ENCODE assay signal across 10 cellular contexts in the genomic region with DNA sequence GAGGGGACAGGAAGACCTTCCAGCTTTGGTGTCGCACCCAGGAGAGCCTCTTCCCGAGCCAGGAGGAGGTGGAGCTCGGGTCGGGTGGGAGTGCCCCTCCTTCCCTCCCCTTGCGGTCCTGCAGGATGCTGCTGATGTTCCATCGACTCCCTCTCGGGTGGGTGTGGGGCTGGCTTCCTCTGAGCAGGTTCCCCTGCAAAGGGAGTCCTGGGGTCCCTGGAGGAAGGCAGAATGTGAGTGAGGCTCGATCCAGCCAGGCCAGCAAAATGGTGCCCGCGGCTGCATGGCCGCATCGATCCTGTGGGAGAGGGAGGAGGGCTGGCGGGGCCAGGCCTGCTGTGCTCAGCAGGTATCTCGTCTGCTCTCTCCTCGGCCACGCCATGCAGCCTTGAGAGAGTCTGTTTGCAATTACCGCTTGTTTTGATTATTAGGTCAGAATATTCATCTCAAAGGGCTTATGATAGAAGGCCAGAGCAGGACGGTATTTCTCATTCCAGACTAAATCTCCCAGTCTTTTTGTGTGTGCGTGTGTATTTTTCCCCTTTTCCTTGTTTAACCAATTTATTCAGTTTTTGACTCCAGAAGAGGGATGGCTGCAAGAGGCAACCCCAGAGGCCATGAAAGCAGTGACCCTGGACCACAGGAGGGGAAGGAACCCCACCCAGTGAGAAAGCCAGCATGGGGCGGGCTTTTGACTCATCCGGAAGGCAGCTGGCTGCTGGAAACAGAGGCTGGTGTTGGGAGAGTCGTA.
DNase-seq lines count a peak whose midpoint lies in the region; ATAC-seq and TF ChIP-seq lines count a peak whose summit lies in the region.
"Had no signal": no experiment of that assay in that cellular context is flagged by ENCODE, and none has a peak within 500 bp of the region (broad histone marks: within the 10 kb centered on the region; RNA-seq: fewer than 3 reads in every experiment).

No MANE protein-coding gene starts in this region.

- no peak overlapping the region for H3K4me3 Mint-ChIP-seq in activated T-cell treated with anti-CD3 and anti-CD28 coated beads, Interleukin-2, amount 50 U/mL, for 4 hours
- no peak overlapping the region for H3K4me3 Mint-ChIP-seq in naive thymus-derived CD8-positive, alpha-beta T cell

- H3K36me3 ChIP-seq in adrenal gland (replicated peaks in 1 of 2) (no peaks in the 10 kb centered on the region), right atrium auricular region (no peaks in the 10 kb centered on the region), tibial artery (no peaks in the 10 kb centered on the region)

- no peak for ATAC-seq in activated T-cell treated with anti-CD3 and anti-CD28 coated beads, Interleukin-2, amount 50 U/mL, for 4 hours
- ATAC-seq in naive thymus-derived CD8-positive, alpha-beta T cell: no peak

- 59 to 72% (median 68%) methylated on average over 12 to 22 of the region's 22 CpGs for WGBS in adrenal gland, 4 donors

- CTCF ChIA-PET in HEK293T (lab: Yijun Ruan, JAX): interaction anchor here (1.4 kb wide), 1 partner anchor 264 kb away, joined by 5 read pairs; no protein-coding TSS in a partner anchor

- no peaks in the 10 kb centered on the region for H3K36me3 Mint-ChIP-seq in activated T-cell treated with anti-CD3 and anti-CD28 coated beads, Interleukin-2, amount 50 U/mL, for 4 hours (ENCODE audit: insufficient read depth)
- H3K36me3 Mint-ChIP-seq in naive thymus-derived CD8-positive, alpha-beta T cell: no peaks in the 10 kb centered on the region

- POLR2A ChIA-PET in HEK293T (lab: Yijun Ruan, JAX): interaction anchor here (0.9 to 1.0 kb wide), 2 partner anchors 10 to 42 kb away, joined by 3 read pairs; no protein-coding TSS in a partner anchor
- POLR2A ChIA-PET in naive thymus-derived CD8-positive, alpha-beta T cell (lab: Charles Lee): no interaction called here

- TF ChIP-seq POLR2A in adrenal gland (IDR thresholded peaks at IDR 0.05): no peak

- H3K4me1 ChIP-seq in adrenal gland (replicated peaks in 1 of 2) (peaks cover 0 to 16% of the 10 kb centered on the region in 2 donors), right atrium auricular region (peaks cover 0 to 27% of the 10 kb centered on the region in 2 donors), tibial artery (no peaks in the 10 kb centered on the region)

- intact Hi-C loops in adrenal gland (cut with DNase I) (no loop called here), tibial artery (cut with DNase I; ENCODE audit: low total_unique reads) (no loop called here)

- H3K27me3 Mint-ChIP-seq in activated T-cell treated with anti-CD3 and anti-CD28 coated beads, Interleukin-2, amount 50 U/mL, for 4 hours (ENCODE audit: low read depth): no peaks in the 10 kb centered on the region
- peaks cover 0 to 2% (median 0%) of the 10 kb centered on the region in 5 donors for H3K27me3 Mint-ChIP-seq in naive thymus-derived CD8-positive, alpha-beta T cell

- no peaks in the 10 kb centered on the region for H3K4me1 Mint-ChIP-seq in activated T-cell treated with anti-CD3 and anti-CD28 coated beads, Interleukin-2, amount 50 U/mL, for 4 hours (ENCODE audit: low read depth)
- H3K4me1 Mint-ChIP-seq in naive thymus-derived CD8-positive, alpha-beta T cell: peaks cover 0 to 8% (median under 1%) of the 10 kb centered on the region in 4 donors

- peak; percentile 52 for DNase-seq in HEK293T (ENCODE audit: extremely low spot score)
- peak in 4 of 7 donors; percentile 42 to 57 (median 49) for DNase-seq in adrenal gland
- DNase-seq in right atrium auricular region (ENCODE audit: low spot score): peak; percentile 87
- DNase-seq in tibial artery: peak; percentile 79 to 82
- DNase-seq in stimulated activated naive CD4-positive, alpha-beta T cell (lab: John Stamatoyannopoulos, UW): no peak
- no peak for DNase-seq in activated T-cell treated with anti-CD3 and anti-CD28 coated beads, Interleukin-2, amount 50 U/mL, for 4 hours
- no peak for DNase-seq in naive thymus-derived CD8-positive, alpha-beta T cell
- DNase-seq in activated naive CD4-positive, alpha-beta T cell treated with Interleukin-2 at 50 U/mL for 16 hours: no peak
- DNase-seq: activated CD4-positive, CD25-positive, alpha-beta regulatory T cell treated with anti-CD3 and anti-CD28 coated beads, Interleukin-2, amount 50 U/mL, for 72 hours; cortex of kidney had no signal

- H3K27ac Mint-ChIP-seq in naive thymus-derived CD8-positive, alpha-beta T cell: peak overlapping the region in 1 of 10 donors; percentile 71

- H3K27me3 ChIP-seq in adrenal gland: no peaks in the 10 kb centered on the region
- H3K27me3 ChIP-seq in right atrium auricular region: no peaks in the 10 kb centered on the region
- H3K27me3 ChIP-seq in tibial artery: no peaks in the 10 kb centered on the region

- H3K27ac ChIP-seq in adrenal gland: peak overlapping the region in 2 of 5 donors; percentile 57 to 66
- peak overlapping the region in 1 of 2 donors; percentile 47 for H3K27ac ChIP-seq in right atrium auricular region
- H3K27ac ChIP-seq in tibial artery: no peak overlapping the region

- H3K9me3 ChIP-seq in adrenal gland (replicated peaks in 1 of 3) (no peaks in the 10 kb centered on the region), right atrium auricular region (no peaks in the 10 kb centered on the region), tibial artery (no peaks in the 10 kb centered on the region)

- TF ChIP-seq CTCF in adrenal gland (IDR thresholded peaks at IDR 0.05): no peak
- no peak for TF ChIP-seq CTCF in right atrium auricular region (IDR thresholded peaks at IDR 0.05)
- TF ChIP-seq CTCF in tibial artery (IDR thresholded peaks at IDR 0.05): no peak

- no peaks in the 10 kb centered on the region for H3K9me3 Mint-ChIP-seq in activated T-cell treated with anti-CD3 and anti-CD28 coated beads, Interleukin-2, amount 50 U/mL, for 4 hours
- H3K9me3 Mint-ChIP-seq in naive thymus-derived CD8-positive, alpha-beta T cell: no peaks in the 10 kb centered on the region

- H3K4me3 ChIP-seq in adrenal gland: no peak overlapping the region
- no peak overlapping the region for H3K4me3 ChIP-seq in right atrium auricular region
- no peak overlapping the region for H3K4me3 ChIP-seq in tibial artery

TF ChIP-seq in HEK293T, 16 proteins besides CTCF, POLR2A, EP300 and RAD21:
- TF ChIP-seq L3MBTL2 (conservative IDR thresholded peaks at IDR 0.05) (peak; percentile 75), ELF4 (IDR thresholded peaks at IDR 0.05) (no peak), ZNF384 (IDR thresholded peaks at IDR 0.05) (no peak), CTBP1 (IDR thresholded peaks at IDR 0.05; ENCODE audit: borderline replicate concordance) (peak; percentile 52; the same call in 1 of the 2 replicates), FOXM1 (IDR thresholded peaks at IDR 0.05; ENCODE audit: borderline replicate concordance) (no peak), ARNT (IDR thresholded peaks at IDR 0.05) (no peak), FOXA1 (IDR thresholded peaks at IDR 0.05) (no peak), FOXK2 (IDR thresholded peaks at IDR 0.05) (no peak), SP1 (IDR thresholded peaks at IDR 0.05) (no peak), SUZ12 (IDR thresholded peaks at IDR 0.05) (no peak), HDGF (IDR thresholded peaks at IDR 0.05; ENCODE audit: borderline replicate concordance) (no peak), BHLHE40 (IDR thresholded peaks at IDR 0.05; ENCODE audit: borderline replicate concordance) (no peak), LEF1 (IDR thresholded peaks at IDR 0.05; ENCODE audit: borderline replicate concordance) (no peak), TARDBP (IDR thresholded peaks at IDR 0.05) (no peak)
- TF ChIP-seq, protein P1, sequence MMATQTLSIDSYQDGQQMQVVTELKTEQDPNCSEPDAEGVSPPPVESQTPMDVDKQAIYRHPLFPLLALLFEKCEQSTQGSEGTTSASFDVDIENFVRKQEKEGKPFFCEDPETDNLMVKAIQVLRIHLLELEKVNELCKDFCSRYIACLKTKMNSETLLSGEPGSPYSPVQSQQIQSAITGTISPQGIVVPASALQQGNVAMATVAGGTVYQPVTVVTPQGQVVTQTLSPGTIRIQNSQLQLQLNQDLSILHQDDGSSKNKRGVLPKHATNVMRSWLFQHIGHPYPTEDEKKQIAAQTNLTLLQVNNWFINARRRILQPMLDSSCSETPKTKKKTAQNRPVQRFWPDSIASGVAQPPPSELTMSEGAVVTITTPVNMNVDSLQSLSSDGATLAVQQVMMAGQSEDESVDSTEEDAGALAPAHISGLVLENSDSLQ (IDR thresholded peaks at IDR 0.05): no peak

Comparison
In these comparisons a context has a peak if more than half of its experiments do, and no peak if none do; other contexts are left out.
1. DNase-seq: peak in HEK293T (single experiment), adrenal gland (4 of 7), right atrium auricular region (single experiment) and tibial artery (2 of 2); none in stimulated activated naive CD4-positive, alpha-beta T cell (0 of 6), activated T-cell treated with anti-CD3 and anti-CD28 coated beads, Interleukin-2, amount 50 U/mL, for 4 hours (single experiment), naive thymus-derived CD8-positive, alpha-beta T cell (0 of 10) and activated naive CD4-positive, alpha-beta T cell treated with Interleukin-2 at 50 U/mL for 16 hours (single experiment).